ENCODE assay signal across 15 cellular contexts in genomic region chr9:5624655-5625054, GRCh38. TPM values are rescaled to one million over a fixed set of nuclear protein-coding genes. Genes with fewer than 3 reads are reported as not detected.
DNase-seq lines count a peak whose midpoint lies in the region; ATAC-seq, FAIRE-seq and TF ChIP-seq lines count a peak whose summit lies in the region.
"Had no signal": no experiment of that assay in that cellular context is flagged by ENCODE, and none has a peak within 500 bp of the region (broad histone marks: within the 10 kb centered on the region; RNA-seq: fewer than 3 reads in every experiment).

No MANE protein-coding gene starts in this region.

- POLR2A ChIA-PET in CD4-positive, alpha-beta T cell (lab: Charles Lee), result interaction anchor here (0.7 to 0.9 kb wide), 3 partner anchors 14 to 438 kb away, joined by 3 read pairs; no protein-coding TSS in a partner anchor
- POLR2A ChIA-PET in naive thymus-derived CD8-positive, alpha-beta T cell (lab: Charles Lee), result no interaction called here

- H3K27ac ChIP-seq in CD4-positive, alpha-beta T cell (ENCODE audit: low read depth, low read length), result peak overlapping the region; percentile 29
- H3K27ac ChIP-seq: foreskin keratinocyte had no signal

- ATAC-seq in CD4-positive, alpha-beta T cell (ENCODE audit: poor library complexity), result no peak
- ATAC-seq in T-helper 17 cell, result no peak
- ATAC-seq in naive thymus-derived CD8-positive, alpha-beta T cell, result no peak
- ATAC-seq in HG02798 (IDR thresholded peaks at IDR 0.05; ENCODE audit: poor library complexity, unreplicated experiment), result no peak
- no peak for ATAC-seq in HG02973 (IDR thresholded peaks at IDR 0.05; ENCODE audit: unreplicated experiment)
- ATAC-seq: foreskin keratinocyte, left ventricle myocardium superior, SK-N-SH treated with all-trans-retinoic acid at 6 μM for 48 hours had no signal

- no peaks in the 10 kb centered on the region for H3K9me3 ChIP-seq in CD4-positive, alpha-beta T cell (ENCODE audit: control insufficient read depth, low read length)
- H3K9me3 ChIP-seq in T-helper 17 cell (ENCODE audit: control insufficient read depth, low read length, poor library complexity, severe bottlenecking), result no peaks in the 10 kb centered on the region

- no peaks in the 10 kb centered on the region for H3K27me3 Mint-ChIP-seq in CD4-positive, alpha-beta T cell
- no peaks in the 10 kb centered on the region for H3K27me3 Mint-ChIP-seq in T-helper 17 cell
- no peaks in the 10 kb centered on the region for H3K27me3 Mint-ChIP-seq in naive thymus-derived CD8-positive, alpha-beta T cell
- H3K27me3 Mint-ChIP-seq: progenitor cell of endocrine pancreas had no signal

- peak overlapping the region; percentile 88 for H3K27ac Mint-ChIP-seq in CD4-positive, alpha-beta T cell
- H3K27ac Mint-ChIP-seq in T-helper 17 cell, result peak overlapping the region; percentile 80
- H3K27ac Mint-ChIP-seq in naive thymus-derived CD8-positive, alpha-beta T cell, result peak overlapping the region; percentile 74 to 96 (median 92)
- H3K27ac Mint-ChIP-seq: progenitor cell of endocrine pancreas had no signal

- intact Hi-C loops in CD4-positive, alpha-beta T cell (cut with DNase I, micrococcal nuclease), result loop anchor here (5.0 to 10.0 kb wide), 10 partner anchors 32 to 1130 kb away; partner anchors contain the start of genes CDC37L1 (in 1 of the 2), KDM4C (in 1 of the 2), PLGRKT (in 1 of the 2) and RCL1 (in 1 of the 2)
- intact Hi-C loops in posterior cingulate gyrus (cut with DNase I), result loop anchor here (10.0 kb wide), 1 partner anchor 950 kb away; the partner anchor contains the start of gene CDC37L1

- FAIRE-seq in GM18507 (lab: Jason Lieb, UNC), result peak; percentile 90

- DNase-seq in CD4-positive, alpha-beta T cell, result no peak
- DNase-seq in GM18507 (ENCODE audit: extremely low spot score, insufficient read length, low read depth) (no peak), T-helper 17 cell (no peak), posterior cingulate gyrus (no peak)
- DNase-seq in naive thymus-derived CD8-positive, alpha-beta T cell, result no peak
- DNase-seq: activated CD8-positive, alpha-beta memory T cell treated with anti-CD3 and anti-CD28 coated beads, Interleukin-2, amount 50 U/mL, for 48 hours; AML-193; DMS53; foreskin keratinocyte; left ventricle myocardium superior; NCI-H187 had no signal

- H3K9me3 Mint-ChIP-seq in CD4-positive, alpha-beta T cell, result no peaks in the 10 kb centered on the region
- H3K9me3 Mint-ChIP-seq in naive thymus-derived CD8-positive, alpha-beta T cell, result no peaks in the 10 kb centered on the region

- peaks cover 35% of the 10 kb centered on the region for H3K36me3 Mint-ChIP-seq in CD4-positive, alpha-beta T cell (ENCODE audit: low read depth)
- peaks cover 2% of the 10 kb centered on the region for H3K36me3 Mint-ChIP-seq in T-helper 17 cell (ENCODE audit: low read depth)
- H3K36me3 Mint-ChIP-seq in naive thymus-derived CD8-positive, alpha-beta T cell, result peaks cover 0 to 10% (median 0%) of the 10 kb centered on the region in 3 donors

- peak overlapping the region; percentile 58 for H3K4me3 Mint-ChIP-seq in CD4-positive, alpha-beta T cell
- H3K4me3 Mint-ChIP-seq in T-helper 17 cell, result no peak overlapping the region
- H3K4me3 Mint-ChIP-seq in naive thymus-derived CD8-positive, alpha-beta T cell, result peak overlapping the region in 9 of 10 donors; percentile 5 to 52 (median 38)

- peaks cover 62% of the 10 kb centered on the region for H3K4me1 Mint-ChIP-seq in CD4-positive, alpha-beta T cell (ENCODE audit: low read depth)
- peaks cover 26% of the 10 kb centered on the region for H3K4me1 Mint-ChIP-seq in T-helper 17 cell
- peaks cover 20 to 67% (median 51%) of the 10 kb centered on the region in 4 donors for H3K4me1 Mint-ChIP-seq in naive thymus-derived CD8-positive, alpha-beta T cell

- CTCF ChIA-PET in CD4-positive, alpha-beta T cell (lab: Charles Lee), result no interaction called here

- H3K27me3 ChIP-seq in CD4-positive, alpha-beta T cell (ENCODE audit: control insufficient read depth, insufficient read depth, low read length), result no peaks in the 10 kb centered on the region
- H3K27me3 ChIP-seq: foreskin keratinocyte had no signal

- no peak for TF ChIP-seq CTCF in CD4-positive, alpha-beta T cell (IDR thresholded peaks at IDR 0.05)

RNA-seq across cellular contexts. Expression of gene RIC1, which starts 4.3 kb away (rescaled TPM):
- 10 to 100 TPM; 24.7 to 26.3 TPM for total RNA-seq in CD4-positive, alpha-beta T cell
- 10 to 100 TPM; 19.6 to 24.3 TPM for total RNA-seq in T-helper 17 cell
- total RNA-seq in naive thymus-derived CD8-positive, alpha-beta T cell, result 10 to 100 TPM; 30.1 to 30.6 TPM
- polyA plus RNA-seq in naive thymus-derived CD8-positive, alpha-beta T cell, result 1 to 10 TPM; 5.4 to 8.3 (median 6.2) TPM
